Comparison of ENCODE assay signal across 12 cellular contexts in the genomic region with DNA sequence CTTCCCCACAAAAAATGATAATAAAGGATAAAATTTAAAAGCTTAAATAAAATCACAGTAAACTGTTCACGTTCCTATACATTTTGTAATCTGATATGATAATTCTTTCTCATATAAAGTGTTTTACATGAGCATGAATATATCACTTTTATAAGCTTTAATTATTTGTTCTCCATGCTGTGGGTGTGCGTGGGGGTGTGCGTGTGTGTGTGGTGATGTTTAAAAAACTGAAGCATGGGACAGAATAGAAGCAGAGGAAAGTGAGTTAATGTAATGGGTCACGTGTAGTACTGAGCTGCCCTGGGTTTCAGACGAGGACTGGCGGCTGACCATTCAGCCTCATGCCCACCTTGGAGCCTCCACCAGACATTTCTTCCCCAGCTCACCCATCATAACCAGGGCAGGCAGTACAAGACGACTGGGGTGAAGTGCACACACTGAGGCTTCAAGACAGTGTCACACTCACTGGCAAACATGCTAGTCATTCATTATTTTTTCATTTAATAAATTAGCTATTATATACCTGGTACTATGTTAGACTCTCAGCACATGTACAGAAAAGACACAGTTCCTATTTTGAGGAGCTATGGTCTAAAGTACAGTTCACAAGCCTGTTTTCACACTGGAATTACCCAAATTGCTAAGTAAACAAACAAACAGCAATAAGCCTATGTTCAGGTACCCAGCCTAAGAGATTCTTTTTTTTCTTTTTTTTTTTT.
"Had no signal": no experiment of that assay in that cellular context is flagged by ENCODE, and none has a peak within 500 bp of the region (broad histone marks: within the 10 kb centered on the region; RNA-seq: fewer than 3 reads in every experiment).

No MANE protein-coding gene starts in this region.

- H3K4me2 ChIP-seq: hepatocyte, neural progenitor cell had no signal

- H3K4me1 ChIP-seq: neural progenitor cell had no signal

- H2AFZ ChIP-seq: hepatocyte, neural progenitor cell had no signal

- H3K9me3 ChIP-seq: pancreas, thoracic aorta had no signal

- ATAC-seq: pancreas; stimulated activated naive CD8-positive, alpha-beta T cell treated with anti-CD3 and anti-CD28 coated beads, Interleukin-15, amount 100 ng/mL, for 72 hours; WTC11 had no signal

- H3K27ac ChIP-seq: epithelial cell of prostate, hepatocyte, neural progenitor cell, pancreas, thoracic aorta had no signal

- H3K9ac ChIP-seq: neural progenitor cell had no signal

- DNase-seq: activated CD4-positive, alpha-beta T cell treated with anti-CD3 and anti-CD28 coated beads, Interleukin-2, amount 10 ng/mL, durations not matched to agents 24 days and 14 days; activated naive CD4-positive, alpha-beta T cell treated with anti-CD3 and anti-CD28 coated beads for 36 hours; cortex of kidney; effector CD8-positive, alpha-beta T cell; pancreas; stimulated activated CD4-positive, alpha-beta T cell treated with anti-CD3 and anti-CD28 coated beads, Interleukin-4, amount 100 ng/mL, for 4 hours; stimulated activated naive CD8-positive, alpha-beta T cell treated with anti-CD3 and anti-CD28 coated beads, Interleukin-15, amount 100 ng/mL, for 72 hours had no signal

- H3K27me3 ChIP-seq: hepatocyte, neural progenitor cell, pancreas had no signal

- H3K36me3 ChIP-seq: neural progenitor cell, pancreas, thoracic aorta had no signal

- H3K79me2 ChIP-seq: hepatocyte had no signal

- H3K4me3 ChIP-seq: hepatocyte, neural progenitor cell, pancreas, thoracic aorta had no signal

- FAIRE-seq: pancreas had no signal
